1 cellular context compared by ENCODE assay signal in the genomic region with DNA sequence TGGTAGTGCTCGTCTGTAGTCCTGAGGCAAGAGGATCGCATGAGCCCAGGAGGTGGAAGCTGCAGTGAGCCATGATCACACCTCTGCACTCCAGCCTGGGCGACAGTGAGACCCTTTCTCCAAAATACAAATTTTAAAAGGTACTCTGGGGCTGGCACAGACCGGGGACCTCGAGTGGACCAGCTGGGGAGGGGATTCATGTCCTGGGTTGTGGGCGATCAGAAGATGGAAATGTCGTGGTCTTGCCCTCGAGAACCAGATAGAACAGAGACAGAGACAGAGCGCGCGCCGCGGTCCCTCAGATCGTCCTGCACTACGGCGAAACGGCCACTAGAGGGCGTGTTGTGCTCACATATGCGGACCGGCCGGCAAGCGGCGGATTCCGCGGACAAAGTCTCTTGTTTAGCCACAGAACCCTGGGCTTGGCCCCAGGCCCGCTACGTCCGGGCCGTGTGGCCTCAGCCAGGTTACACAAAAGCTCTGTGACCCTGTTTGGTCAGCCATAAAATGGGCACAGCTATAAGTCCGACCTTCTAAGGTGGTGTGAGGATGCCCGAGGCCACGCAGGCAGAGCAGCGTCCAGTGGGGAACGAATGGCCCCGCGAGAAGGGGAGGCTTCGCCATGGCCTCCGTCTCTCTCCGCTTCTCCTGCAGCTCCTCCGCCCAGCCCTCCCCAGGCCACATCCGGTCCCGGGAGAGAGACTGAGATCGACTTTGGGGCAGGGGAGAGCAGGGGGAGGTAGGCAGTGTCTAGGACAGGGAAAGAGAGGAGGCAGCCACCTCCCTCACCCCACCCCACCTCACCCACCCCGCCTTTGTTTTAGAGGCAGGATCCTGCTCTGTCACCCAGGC.
TF ChIP-seq lines count a peak whose summit lies in the region.

No MANE protein-coding gene starts in this region.

TF ChIP-seq in HepG2, 621 proteins besides CTCF, POLR2A, EP300 and RAD21 (continued from another document and continues in another):
- TF ChIP-seq, protein P1, sequence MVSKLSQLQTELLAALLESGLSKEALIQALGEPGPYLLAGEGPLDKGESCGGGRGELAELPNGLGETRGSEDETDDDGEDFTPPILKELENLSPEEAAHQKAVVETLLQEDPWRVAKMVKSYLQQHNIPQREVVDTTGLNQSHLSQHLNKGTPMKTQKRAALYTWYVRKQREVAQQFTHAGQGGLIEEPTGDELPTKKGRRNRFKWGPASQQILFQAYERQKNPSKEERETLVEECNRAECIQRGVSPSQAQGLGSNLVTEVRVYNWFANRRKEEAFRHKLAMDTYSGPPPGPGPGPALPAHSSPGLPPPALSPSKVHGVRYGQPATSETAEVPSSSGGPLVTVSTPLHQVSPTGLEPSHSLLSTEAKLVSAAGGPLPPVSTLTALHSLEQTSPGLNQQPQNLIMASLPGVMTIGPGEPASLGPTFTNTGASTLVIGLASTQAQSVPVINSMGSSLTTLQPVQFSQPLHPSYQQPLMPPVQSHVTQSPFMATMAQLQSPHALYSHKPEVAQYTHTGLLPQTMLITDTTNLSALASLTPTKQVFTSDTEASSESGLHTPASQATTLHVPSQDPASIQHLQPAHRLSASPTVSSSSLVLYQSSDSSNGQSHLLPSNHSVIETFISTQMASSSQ (IDR thresholded peaks at IDR 0.05; ENCODE audit: low read depth): no peak
- TF ChIP-seq, protein P1 (CRISPR knock-in tag; IDR thresholded peaks at IDR 0.05; ENCODE audit: borderline replicate concordance): no peak
- TF ChIP-seq HOXA5 (CRISPR knock-in tag; IDR thresholded peaks at IDR 0.05) (peak; percentile 55; the same call in 1 of the 2 replicates), RARG (CRISPR knock-in tag; IDR thresholded peaks at IDR 0.05; ENCODE audit: low read depth) (no peak), JDP2 (CRISPR knock-in tag; IDR thresholded peaks at IDR 0.05; ENCODE audit: borderline replicate concordance) (no peak), ZNF235 (CRISPR knock-in tag; IDR thresholded peaks at IDR 0.05; ENCODE audit: borderline replicate concordance) (no peak), HNRNPLL (IDR thresholded peaks at IDR 0.05; ENCODE audit: low read depth, low read length, poor library complexity, severe bottlenecking) (peak; percentile 61), HOXA9 (CRISPR knock-in tag; IDR thresholded peaks at IDR 0.05; ENCODE audit: borderline replicate concordance) (no peak), RFX3 (CRISPR knock-in tag; IDR thresholded peaks at IDR 0.05) (no peak), XRCC5 (optimal IDR thresholded peaks at IDR 0.05; ENCODE audit: low read length) (peak; percentile 97), BORCS8-MEF2B (CRISPR knock-in tag; IDR thresholded peaks at IDR 0.05) (peak; percentile 48; the same call in 1 of the 2 replicates), BHLHE40 (IDR thresholded peaks at IDR 0.05; ENCODE audit: low read length) (0 out of 2 replicates have a peak, but pooled peaks have one; percentile 7), SIX4 (CRISPR knock-in tag; IDR thresholded peaks at IDR 0.05) (no peak), ZNF431 (CRISPR knock-in tag; IDR thresholded peaks at IDR 0.05; ENCODE audit: borderline replicate concordance, low read depth) (no peak), FOXK1 (CRISPR knock-in tag; IDR thresholded peaks at IDR 0.05; ENCODE audit: borderline replicate concordance, low read depth) (0 out of 2 replicates have a peak, but pooled peaks have one; percentile 17), ZBTB1 (CRISPR knock-in tag; IDR thresholded peaks at IDR 0.05; ENCODE audit: borderline replicate concordance) (no peak), FOXO4 (CRISPR knock-in tag; conservative IDR thresholded peaks at IDR 0.05) (no peak), ZNF337 (CRISPR knock-in tag; IDR thresholded peaks at IDR 0.05; ENCODE audit: borderline replicate concordance, low read depth) (peak; percentile 48; the same call in 1 of the 2 replicates), RAD51 (IDR thresholded peaks at IDR 0.05; ENCODE audit: borderline replicate concordance) (no peak), STAT5B (CRISPR knock-in tag; IDR thresholded peaks at IDR 0.05) (no peak), ZNF350 (CRISPR knock-in tag; IDR thresholded peaks at IDR 0.05; ENCODE audit: borderline replicate concordance, low read depth) (peak; percentile 83; the same call in 1 of the 2 replicates), ZBTB8A (CRISPR knock-in tag; IDR thresholded peaks at IDR 0.05; ENCODE audit: borderline replicate concordance, low read depth) (no peak), ZNF720 (CRISPR knock-in tag; IDR thresholded peaks at IDR 0.05) (no peak), ZNF501 (CRISPR knock-in tag; IDR thresholded peaks at IDR 0.05) (peak; percentile 64; the same call in 1 of the 2 replicates), NCOA5 (CRISPR knock-in tag; IDR thresholded peaks at IDR 0.05) (no peak), HNRNPUL1 (IDR thresholded peaks at IDR 0.05; ENCODE audit: low read depth, low read length) (no peak), CHD4 (IDR thresholded peaks at IDR 0.05; ENCODE audit: borderline replicate concordance, low read length) (no peak), MBD4 (IDR thresholded peaks at IDR 0.05; ENCODE audit: borderline replicate concordance, low read length) (no peak), FOXJ3 (CRISPR knock-in tag; IDR thresholded peaks at IDR 0.05; ENCODE audit: borderline replicate concordance) (no peak), KDM2A (CRISPR knock-in tag; IDR thresholded peaks at IDR 0.05; ENCODE audit: borderline replicate concordance, low read depth) (peak; percentile 97), GTF3A (CRISPR knock-in tag; conservative IDR thresholded peaks at IDR 0.05) (no peak), KAT7 (CRISPR knock-in tag; IDR thresholded peaks at IDR 0.05; ENCODE audit: borderline replicate concordance) (no peak), BATF2 (CRISPR knock-in tag; IDR thresholded peaks at IDR 0.05) (no peak), BRCA1 (CRISPR knock-in tag; IDR thresholded peaks at IDR 0.05) (no peak), ZFP37 (CRISPR knock-in tag; IDR thresholded peaks at IDR 0.05; ENCODE audit: borderline replicate concordance) (no peak), MAFF (IDR thresholded peaks at IDR 0.05; ENCODE audit: low read depth, low read length) (no peak), POLR2AphosphoS2 (IDR thresholded peaks at IDR 0.05; ENCODE audit: low read depth, low read length) (no peak), ZNF75D (CRISPR knock-in tag; IDR thresholded peaks at IDR 0.05; ENCODE audit: borderline replicate concordance) (no peak), POLR2AphosphoS5 (IDR thresholded peaks at IDR 0.05; ENCODE audit: low read depth, low read length) (no peak), ZNF18 (CRISPR knock-in tag; IDR thresholded peaks at IDR 0.05; ENCODE audit: insufficient replicate concordance) (no peak)
- TF ChIP-seq, protein P2, sequence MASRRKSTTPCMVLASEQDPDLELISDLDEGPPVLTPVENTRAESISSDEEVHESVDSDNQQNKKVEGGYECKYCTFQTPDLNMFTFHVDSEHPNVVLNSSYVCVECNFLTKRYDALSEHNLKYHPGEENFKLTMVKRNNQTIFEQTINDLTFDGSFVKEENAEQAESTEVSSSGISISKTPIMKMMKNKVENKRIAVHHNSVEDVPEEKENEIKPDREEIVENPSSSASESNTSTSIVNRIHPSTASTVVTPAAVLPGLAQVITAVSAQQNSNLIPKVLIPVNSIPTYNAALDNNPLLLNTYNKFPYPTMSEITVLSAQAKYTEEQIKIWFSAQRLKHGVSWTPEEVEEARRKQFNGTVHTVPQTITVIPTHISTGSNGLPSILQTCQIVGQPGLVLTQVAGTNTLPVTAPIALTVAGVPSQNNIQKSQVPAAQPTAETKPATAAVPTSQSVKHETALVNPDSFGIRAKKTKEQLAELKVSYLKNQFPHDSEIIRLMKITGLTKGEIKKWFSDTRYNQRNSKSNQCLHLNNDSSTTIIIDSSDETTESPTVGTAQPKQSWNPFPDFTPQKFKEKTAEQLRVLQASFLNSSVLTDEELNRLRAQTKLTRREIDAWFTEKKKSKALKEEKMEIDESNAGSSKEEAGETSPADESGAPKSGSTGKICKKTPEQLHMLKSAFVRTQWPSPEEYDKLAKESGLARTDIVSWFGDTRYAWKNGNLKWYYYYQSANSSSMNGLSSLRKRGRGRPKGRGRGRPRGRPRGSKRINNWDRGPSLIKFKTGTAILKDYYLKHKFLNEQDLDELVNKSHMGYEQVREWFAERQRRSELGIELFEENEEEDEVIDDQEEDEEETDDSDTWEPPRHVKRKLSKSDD (CRISPR knock-in tag; IDR thresholded peaks at IDR 0.05; ENCODE audit: low read depth): no peak
- TF ChIP-seq, protein P3, sequence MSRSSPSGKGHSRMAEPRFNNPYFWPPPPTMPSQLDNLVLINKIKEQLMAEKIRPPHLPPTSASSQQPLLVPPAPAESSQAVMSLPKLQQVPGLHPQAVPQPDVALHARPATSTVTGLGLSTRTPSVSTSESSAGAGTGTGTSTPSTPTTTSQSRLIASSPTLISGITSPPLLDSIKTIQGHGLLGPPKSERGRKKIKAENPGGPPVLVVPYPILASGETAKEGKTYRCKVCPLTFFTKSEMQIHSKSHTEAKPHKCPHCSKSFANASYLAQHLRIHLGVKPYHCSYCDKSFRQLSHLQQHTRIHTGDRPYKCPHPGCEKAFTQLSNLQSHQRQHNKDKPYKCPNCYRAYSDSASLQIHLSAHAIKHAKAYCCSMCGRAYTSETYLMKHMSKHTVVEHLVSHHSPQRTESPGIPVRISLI (CRISPR knock-in tag; IDR thresholded peaks at IDR 0.05; ENCODE audit: borderline replicate concordance): peak; percentile 14; the same call in 1 of the 2 replicates
- TF ChIP-seq, protein P4, sequence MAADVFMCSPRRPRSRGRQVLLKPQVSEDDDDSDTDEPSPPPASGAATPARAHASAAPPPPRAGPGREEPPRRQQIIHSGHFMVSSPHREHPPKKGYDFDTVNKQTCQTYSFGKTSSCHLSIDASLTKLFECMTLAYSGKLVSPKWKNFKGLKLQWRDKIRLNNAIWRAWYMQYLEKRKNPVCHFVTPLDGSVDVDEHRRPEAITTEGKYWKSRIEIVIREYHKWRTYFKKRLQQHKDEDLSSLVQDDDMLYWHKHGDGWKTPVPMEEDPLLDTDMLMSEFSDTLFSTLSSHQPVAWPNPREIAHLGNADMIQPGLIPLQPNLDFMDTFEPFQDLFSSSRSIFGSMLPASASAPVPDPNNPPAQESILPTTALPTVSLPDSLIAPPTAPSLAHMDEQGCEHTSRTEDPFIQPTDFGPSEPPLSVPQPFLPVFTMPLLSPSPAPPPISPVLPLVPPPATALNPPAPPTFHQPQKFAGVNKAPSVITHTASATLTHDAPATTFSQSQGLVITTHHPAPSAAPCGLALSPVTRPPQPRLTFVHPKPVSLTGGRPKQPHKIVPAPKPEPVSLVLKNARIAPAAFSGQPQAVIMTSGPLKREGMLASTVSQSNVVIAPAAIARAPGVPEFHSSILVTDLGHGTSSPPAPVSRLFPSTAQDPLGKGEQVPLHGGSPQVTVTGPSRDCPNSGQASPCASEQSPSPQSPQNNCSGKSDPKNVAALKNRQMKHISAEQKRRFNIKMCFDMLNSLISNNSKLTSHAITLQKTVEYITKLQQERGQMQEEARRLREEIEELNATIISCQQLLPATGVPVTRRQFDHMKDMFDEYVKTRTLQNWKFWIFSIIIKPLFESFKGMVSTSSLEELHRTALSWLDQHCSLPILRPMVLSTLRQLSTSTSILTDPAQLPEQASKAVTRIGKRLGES (CRISPR knock-in tag; IDR thresholded peaks at IDR 0.05; ENCODE audit: borderline replicate concordance): no peak
- TF ChIP-seq, protein P5, sequence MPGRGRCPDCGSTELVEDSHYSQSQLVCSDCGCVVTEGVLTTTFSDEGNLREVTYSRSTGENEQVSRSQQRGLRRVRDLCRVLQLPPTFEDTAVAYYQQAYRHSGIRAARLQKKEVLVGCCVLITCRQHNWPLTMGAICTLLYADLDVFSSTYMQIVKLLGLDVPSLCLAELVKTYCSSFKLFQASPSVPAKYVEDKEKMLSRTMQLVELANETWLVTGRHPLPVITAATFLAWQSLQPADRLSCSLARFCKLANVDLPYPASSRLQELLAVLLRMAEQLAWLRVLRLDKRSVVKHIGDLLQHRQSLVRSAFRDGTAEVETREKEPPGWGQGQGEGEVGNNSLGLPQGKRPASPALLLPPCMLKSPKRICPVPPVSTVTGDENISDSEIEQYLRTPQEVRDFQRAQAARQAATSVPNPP (CRISPR knock-in tag; IDR thresholded peaks at IDR 0.05): no peak
